Comparison of ENCODE assay signal across 9 cellular contexts in the genomic region with DNA sequence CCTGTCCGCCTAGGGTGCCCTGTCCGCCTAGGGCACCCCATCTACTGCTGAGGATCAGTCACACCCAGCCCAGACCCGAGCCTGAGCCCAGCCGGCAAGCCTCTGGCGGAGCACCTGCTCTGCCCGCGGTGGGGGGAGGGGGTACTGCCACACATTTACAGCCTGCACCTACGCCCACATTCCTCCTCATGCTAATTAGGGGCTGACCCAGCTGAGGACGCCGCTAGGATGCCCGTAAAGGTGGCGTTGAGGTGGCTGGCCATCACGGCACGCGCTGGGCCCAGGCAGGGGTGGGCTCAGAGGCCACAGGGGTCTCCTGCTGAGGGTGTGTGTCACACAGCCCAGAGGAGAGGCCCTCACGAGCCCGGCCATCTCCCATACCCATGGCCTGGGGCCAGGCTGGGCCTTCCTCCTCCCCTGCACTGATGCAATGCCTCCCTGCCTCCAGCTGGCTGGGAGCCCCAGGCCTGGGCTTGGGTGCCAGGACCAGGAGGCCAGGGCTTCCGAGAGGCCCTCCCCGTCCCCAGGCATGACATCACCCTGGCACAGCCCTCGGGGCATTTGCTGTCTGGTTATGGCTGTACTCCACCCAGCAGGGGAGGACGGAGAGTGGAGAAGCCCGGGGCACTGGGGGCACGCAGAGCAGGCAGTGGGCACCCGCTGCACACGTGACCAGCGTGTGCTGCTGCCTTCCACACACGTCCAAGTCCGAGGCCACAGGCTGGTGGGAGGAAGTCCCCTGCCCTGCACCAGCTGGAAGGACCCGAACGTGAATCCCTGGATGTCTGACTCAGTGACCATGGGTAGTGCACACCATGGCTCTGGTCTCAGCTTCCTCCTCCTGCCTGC. TPM values are rescaled to one million over a fixed set of nuclear protein-coding genes. Genes with fewer than 3 reads are reported as not detected.
DNase-seq lines count a peak whose midpoint lies in the region; FAIRE-seq and TF ChIP-seq lines count a peak whose summit lies in the region.
"Had no signal": no experiment of that assay in that cellular context is flagged by ENCODE, and none has a peak within 500 bp of the region (broad histone marks: within the 10 kb centered on the region; RNA-seq: fewer than 3 reads in every experiment).

No MANE protein-coding gene starts in this region.

- intact Hi-C loops in MCF 10A (cut with micrococcal nuclease) (loop anchor here (1.0 to 10.0 kb wide), 2 partner anchors 15 to 275 kb away; partner anchors contain the start of genes SYT8 and TNNI2), kidney (cut with DNase I) (no loop called here)

- H3K4me1 Mint-ChIP-seq in activated T-cell treated with anti-CD3 and anti-CD28 coated beads, Interleukin-2, amount 50 U/mL, for 24 hours (ENCODE audit: low read depth) = no peaks in the 10 kb centered on the region
- peaks cover 26% of the 10 kb centered on the region for H3K4me1 Mint-ChIP-seq in MCF 10A (ENCODE audit: insufficient read depth, unreplicated experiment)

- POLR2A ChIA-PET in MCF 10A (lab: Yijun Ruan, JAX) = interaction anchor here (0.6 to 2.2 kb wide), 8 partner anchors 9 to 683 kb away, joined by 3 to 16 read pairs (median 4); no protein-coding TSS in a partner anchor

- H3K36me3 ChIP-seq in kidney (ENCODE audit: control insufficient read depth in 1 of 2, insufficient read depth in 2 of 2, low read length in 2 of 2) = no peaks in the 10 kb centered on the region
- peaks cover 8 to 10% of the 10 kb centered on the region in 2 donors for H3K36me3 ChIP-seq in stomach smooth muscle (ENCODE audit: control insufficient read depth in 2 of 2, insufficient read depth in 2 of 2, low read length in 2 of 2)

- peaks cover 3 to 20% of the 10 kb centered on the region in 2 donors for H3K4me1 ChIP-seq in kidney (ENCODE audit: control insufficient read depth in 1 of 2, insufficient read depth in 1 of 2, low read depth in 1 of 2, low read length in 2 of 2)
- H3K4me1 ChIP-seq in stomach smooth muscle (ENCODE audit: control insufficient read depth, insufficient read depth, low read length) = peaks cover 61% of the 10 kb centered on the region

- H3K9ac ChIP-seq in kidney (ENCODE audit: low read length in 2 of 2) (peak overlapping the region in 1 of 2 donors; percentile 59), stomach smooth muscle (ENCODE audit: low read length in 2 of 2) (peak overlapping the region; percentile 84 to 85)

- H3K27ac ChIP-seq in kidney (ENCODE audit: low read depth in 2 of 2, low read length in 2 of 2) (peak overlapping the region; percentile 90 to 95), stomach smooth muscle (ENCODE audit: low read length) (peak overlapping the region; percentile 99)

- H3K4me3 ChIP-seq in kidney (ENCODE audit: low read length in 2 of 2) = peak overlapping the region in 1 of 2 donors; percentile 1
- H3K4me3 ChIP-seq in stomach smooth muscle (ENCODE audit: low read length in 2 of 2) = peak overlapping the region; percentile 40 to 64

- DNase-seq in activated T-cell treated with anti-CD3 and anti-CD28 coated beads, Interleukin-2, amount 50 U/mL, for 1 hour = peak; percentile 23
- no peak for DNase-seq in activated T-cell treated with anti-CD3 and anti-CD28 coated beads, Interleukin-2, amount 50 U/mL, for 24 hours
- DNase-seq in MCF 10A (ENCODE audit: unreplicated experiment) = peak; percentile 96
- peak; percentile 97 for DNase-seq in kidney
- no peak for DNase-seq in D341Med (ENCODE audit: low spot score)
- no peak for DNase-seq in NCI-H187 treated with DMSO at 0.1 percent for 48 hours (lab: John Stamatoyannopoulos, UW)
- DNase-seq in DMS114 treated with DMSO at 0.1 percent for 48 hours (lab: John Stamatoyannopoulos, UW; ENCODE audit: unreplicated experiment) = no peak

- H3K9me3 Mint-ChIP-seq in activated T-cell treated with anti-CD3 and anti-CD28 coated beads, Interleukin-2, amount 50 U/mL, for 24 hours = no peaks in the 10 kb centered on the region
- H3K9me3 Mint-ChIP-seq in MCF 10A (ENCODE audit: unreplicated experiment) = no peaks in the 10 kb centered on the region

- no peak for FAIRE-seq in kidney (lab: Jason Lieb, UNC)

- CTCF ChIA-PET in MCF 10A (lab: Yijun Ruan, JAX) = interaction anchor here (0.7 to 3.9 kb wide), 7 partner anchors 9 to 63 kb away, joined by 3 to 32 read pairs (median 4); no protein-coding TSS in a partner anchor

- H3K27ac Mint-ChIP-seq in activated T-cell treated with anti-CD3 and anti-CD28 coated beads, Interleukin-2, amount 50 U/mL, for 24 hours = no peak overlapping the region
- peak overlapping the region; percentile 49 for H3K27ac Mint-ChIP-seq in MCF 10A (ENCODE audit: low read depth, unreplicated experiment)

- peaks cover 12% of the 10 kb centered on the region for H3K36me3 Mint-ChIP-seq in activated T-cell treated with anti-CD3 and anti-CD28 coated beads, Interleukin-2, amount 50 U/mL, for 24 hours (ENCODE audit: low read depth)
- H3K36me3 Mint-ChIP-seq in MCF 10A (ENCODE audit: insufficient read depth, unreplicated experiment) = no peaks in the 10 kb centered on the region

- H3K9me3 ChIP-seq in kidney (ENCODE audit: control insufficient read depth in 1 of 2, low read length in 2 of 2) (no peaks in the 10 kb centered on the region), stomach smooth muscle (ENCODE audit: control insufficient read depth in 2 of 2, low read length in 2 of 2) (no peaks in the 10 kb centered on the region)

- BruUV-seq in MCF 10A (replicated peaks; lab: Mats Ljungman, UMichigan) = no TSS peak

- TF ChIP-seq CTCF in MCF 10A (IDR thresholded peaks at IDR 0.05; ENCODE audit: unreplicated experiment) = no peak
- TF ChIP-seq CTCF in kidney (IDR thresholded peaks at IDR 0.05; ENCODE audit: borderline replicate concordance, extremely low read depth, insufficient read depth) = no peak

- H3K4me3 Mint-ChIP-seq in activated T-cell treated with anti-CD3 and anti-CD28 coated beads, Interleukin-2, amount 50 U/mL, for 24 hours = no peak overlapping the region
- peak overlapping the region; percentile 52 for H3K4me3 Mint-ChIP-seq in MCF 10A (ENCODE audit: unreplicated experiment)

- H3K27me3 Mint-ChIP-seq in activated T-cell treated with anti-CD3 and anti-CD28 coated beads, Interleukin-2, amount 50 U/mL, for 24 hours = no peaks in the 10 kb centered on the region
- H3K27me3 Mint-ChIP-seq in MCF 10A (ENCODE audit: insufficient read depth, unreplicated experiment) = no peaks in the 10 kb centered on the region

- H3K27me3 ChIP-seq in stomach smooth muscle (ENCODE audit: control insufficient read depth in 1 of 2, insufficient read depth in 2 of 2, low read length in 2 of 2) = no peaks in the 10 kb centered on the region

RNA-seq across cellular contexts. Expression of gene DUSP8, which starts 12.7 kb away (rescaled TPM):
- 10.4 and 17.6 TPM in 2 replicates for total RNA-seq in MCF 10A (2022)
- total RNA-seq in kidney = 9.1 TPM
- 1.9 TPM for polyA plus RNA-seq in kidney (ENCODE audit: insufficient read depth, low read depth, low replicate concordance)

RNA-seq across cellular contexts. Expression of gene KRTAP5-1, which starts 25.8 kb away (rescaled TPM):
- not detected in 2 replicates for total RNA-seq in MCF 10A (2022)
- not detected for total RNA-seq in kidney
- polyA plus RNA-seq in kidney (ENCODE audit: insufficient read depth, low read depth, low replicate concordance) = not detected
- total RNA-seq: T-helper 1 cell treated with Interleukin-12 subunit alpha and Interleukin-12 subunit beta and Interleukin-4 antibody, amounts not matched to agents 30 ng/mL and 1 ng/mL, for 36 hours had no signal

RNA-seq across cellular contexts. Expression of gene KRTAP5-2, which starts 38.8 kb away (rescaled TPM):
- total RNA-seq in MCF 10A (2022) (not detected in 2 replicates), kidney (not detected)
- polyA plus RNA-seq in kidney (ENCODE audit: insufficient read depth, low read depth, low replicate concordance) = not detected
- total RNA-seq: T-helper 1 cell treated with Interleukin-12 subunit alpha and Interleukin-12 subunit beta and Interleukin-4 antibody, amounts not matched to agents 30 ng/mL and 1 ng/mL, for 36 hours had no signal

RNA-seq across cellular contexts. Expression of gene KRTAP5-3, which starts 48.9 kb away (rescaled TPM):
- total RNA-seq in MCF 10A (2022) (not detected in 2 replicates), kidney (not detected)
- not detected for polyA plus RNA-seq in kidney (ENCODE audit: insufficient read depth, low read depth, low replicate concordance)
- total RNA-seq: T-helper 1 cell treated with Interleukin-12 subunit alpha and Interleukin-12 subunit beta and Interleukin-4 antibody, amounts not matched to agents 30 ng/mL and 1 ng/mL, for 36 hours had no signal

Comparison
In these comparisons a context has a peak if more than half of its experiments do, and no peak if none do; other contexts are left out.
1. DNase-seq: peak in activated T-cell treated with anti-CD3 and anti-CD28 coated beads, Interleukin-2, amount 50 U/mL, for 1 hour (single experiment), MCF 10A (single experiment) and kidney (single experiment); none in activated T-cell treated with anti-CD3 and anti-CD28 coated beads, Interleukin-2, amount 50 U/mL, for 24 hours (single experiment), D341Med (single experiment), NCI-H187 treated with DMSO at 0.1 percent for 48 hours (single experiment) and DMS114 treated with DMSO at 0.1 percent for 48 hours (single experiment).